ENCODE assay signal across 15 cellular contexts in the genomic region with DNA sequence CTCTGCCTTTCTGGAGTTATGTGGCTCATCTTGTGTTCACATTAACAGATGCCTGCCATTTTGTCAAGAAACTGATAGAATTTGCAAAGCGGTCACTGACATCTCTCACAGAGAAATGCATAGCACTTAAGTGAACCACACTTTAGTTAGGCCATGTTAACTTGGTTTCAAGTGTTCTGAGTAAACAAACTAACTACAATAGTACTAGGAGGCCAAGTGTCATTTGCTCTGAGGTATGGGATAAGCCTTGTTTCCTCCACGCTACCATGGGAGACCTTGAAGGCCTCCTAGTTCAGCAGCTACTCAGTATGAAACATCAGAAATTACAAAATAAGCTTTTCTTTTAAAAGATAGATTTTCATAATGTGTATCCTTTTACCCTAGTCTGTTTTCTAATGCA.
A peak's percentile ranks its signal among the peaks of the same experiment; 100 is the strongest.
DNase-seq lines count a peak whose midpoint lies in the region; FAIRE-seq and TF ChIP-seq lines count a peak whose summit lies in the region.
"Had no signal": no experiment of that assay in that cellular context is flagged by ENCODE, and none has a peak within 500 bp of the region (broad histone marks: within the 10 kb centered on the region; RNA-seq: fewer than 3 reads in every experiment).

No MANE protein-coding gene starts in this region.

- peak; percentile 68 for DNase-seq in DMS79 (lab: John Stamatoyannopoulos, UW)
- DNase-seq in NCI-H2029 treated with DMSO at 0.1 percent for 48 hours (lab: John Stamatoyannopoulos, UW): peak; percentile 15
- DNase-seq in H1 (ENCODE audit: low read depth in 1 of 2, low spot score in 2 of 2): no peak
- no peak for DNase-seq in neuronal stem cell (ENCODE audit: low spot score)
- DNase-seq in activated naive CD4-positive, alpha-beta T cell treated with anti-CD3 and anti-CD28 coated beads, Interleukin-2, amount 10 ng/mL, durations not matched to agents 7 days and 5 days: no peak
- no peak for DNase-seq in GDM1 (lab: John Stamatoyannopoulos, UW)
- no peak for DNase-seq in effector CD8-positive, alpha-beta T cell (lab: John Stamatoyannopoulos, UW)
- DNase-seq: ACHN; CD4-positive, CD25-positive, alpha-beta regulatory T cell; DND-41; GF-D8; IMR-90; KBM-7 had no signal

- H3K27ac ChIP-seq in H1 (ENCODE audit: low read depth, low read length): no peak overlapping the region
- no peak overlapping the region for H3K27ac ChIP-seq in neuronal stem cell (replicated peaks; ENCODE audit: low read length)
- H3K27ac ChIP-seq: BLaER1 treated with 17β-estradiol and CSF1 and Interleukin-3, amounts not matched to agents 10 nM and 100 nM had no signal

- H3K27ac Mint-ChIP-seq in activated naive CD4-positive, alpha-beta T cell treated with anti-CD3 and anti-CD28 coated beads, Interleukin-2, amount 10 ng/mL, durations not matched to agents 7 days and 5 days: no peak overlapping the region
- H3K27ac Mint-ChIP-seq: CD4-positive, CD25-positive, alpha-beta regulatory T cell had no signal

- no peaks in the 10 kb centered on the region for H3K27me3 Mint-ChIP-seq in activated naive CD4-positive, alpha-beta T cell treated with anti-CD3 and anti-CD28 coated beads, Interleukin-2, amount 10 ng/mL, durations not matched to agents 7 days and 5 days
- H3K27me3 Mint-ChIP-seq: CD4-positive, CD25-positive, alpha-beta regulatory T cell had no signal

- no peaks in the 10 kb centered on the region for H3K36me3 Mint-ChIP-seq in activated naive CD4-positive, alpha-beta T cell treated with anti-CD3 and anti-CD28 coated beads, Interleukin-2, amount 10 ng/mL, durations not matched to agents 7 days and 5 days
- H3K36me3 Mint-ChIP-seq: CD4-positive, CD25-positive, alpha-beta regulatory T cell had no signal

- H4K8ac ChIP-seq in H1 (ENCODE audit: extremely low read depth, insufficient read depth, low read length): no peak overlapping the region
- H4K8ac ChIP-seq in neuronal stem cell (ENCODE audit: low read depth, low read length): no peak overlapping the region

- H2AFZ ChIP-seq in H1 (ENCODE audit: low read length): peak overlapping the region; percentile 4; the same call in 1 of the 2 replicates
- H2AFZ ChIP-seq in neuronal stem cell (ENCODE audit: low read length): peak overlapping the region; percentile 62

- H2BK5ac ChIP-seq in H1 (ENCODE audit: low read depth, low read length): no peak overlapping the region
- no peak overlapping the region for H2BK5ac ChIP-seq in neuronal stem cell (ENCODE audit: low read length)

- H2BK15ac ChIP-seq in H1 (ENCODE audit: low read length): no peak overlapping the region
- H2BK15ac ChIP-seq in neuronal stem cell (ENCODE audit: low read length): no peak overlapping the region

- H2BK12ac ChIP-seq in H1 (ENCODE audit: low read depth, low read length) (no peak overlapping the region), neuronal stem cell (ENCODE audit: low read length) (no peak overlapping the region)

- no peak for TF ChIP-seq EP300 in H1 (IDR thresholded peaks at IDR 0.05; ENCODE audit: borderline replicate concordance in 1 of 2, low read depth in 2 of 2, low read length in 2 of 2)

- H3K4me3 ChIP-seq in H1 (ENCODE audit: extremely low read depth in 1 of 4, insufficient read depth in 2 of 4, low read depth in 3 of 4, low read length in 4 of 4) (no peak overlapping the region), neuronal stem cell (ENCODE audit: low read length in 2 of 2) (no peak overlapping the region)
- H3K4me3 ChIP-seq: BLaER1 treated with 17β-estradiol and CSF1 and Interleukin-3, amounts not matched to agents 10 nM and 100 nM had no signal

- no peak overlapping the region for H4K91ac ChIP-seq in H1 (replicated peaks; ENCODE audit: insufficient read length, low read length)
- H4K91ac ChIP-seq in neuronal stem cell (ENCODE audit: low read depth, low read length, poor library complexity): no peak overlapping the region

- CTCF ChIA-PET in H1 (lab: Charles Lee; ENCODE audit: partially characterized antibody): no interaction called here
- CTCF ChIA-PET in activated naive CD4-positive, alpha-beta T cell treated with anti-CD3 and anti-CD28 coated beads, Interleukin-2, amount 10 ng/mL, durations not matched to agents 7 days and 5 days (lab: Charles Lee): no interaction called here

- H3K9ac ChIP-seq in H1 (replicated peaks in 1 of 4; ENCODE audit: extremely low read depth in 1 of 4, low read depth in 3 of 4, low read length in 3 of 4) (no peak overlapping the region), neuronal stem cell (ENCODE audit: low read depth, low read length, poor library complexity) (no peak overlapping the region)
- H3K9ac ChIP-seq: BLaER1 treated with 17β-estradiol and CSF1 and Interleukin-3, amounts not matched to agents 10 nM and 100 nM had no signal

- H3K9me3 Mint-ChIP-seq in activated naive CD4-positive, alpha-beta T cell treated with anti-CD3 and anti-CD28 coated beads, Interleukin-2, amount 10 ng/mL, durations not matched to agents 7 days and 5 days: no peaks in the 10 kb centered on the region

- H2BK20ac ChIP-seq in H1 (ENCODE audit: low read length): no peak overlapping the region

- H3K9me3 ChIP-seq in H1 (ENCODE audit: insufficient read depth in 2 of 2, low read depth in 1 of 2, low read length in 1 of 2) (no peaks in the 10 kb centered on the region), neuronal stem cell (replicated peaks in 1 of 2; ENCODE audit: control insufficient read depth in 2 of 2, insufficient read depth in 1 of 2, low read depth in 1 of 2, low read length in 2 of 2) (no peaks in the 10 kb centered on the region)
- H3K9me3 ChIP-seq: BLaER1 treated with 17β-estradiol and CSF1 and Interleukin-3, amounts not matched to agents 10 nM and 100 nM had no signal

- no peak overlapping the region for H4K5ac ChIP-seq in H1 (ENCODE audit: insufficient read length, low read depth, low read length)

- no peaks in the 10 kb centered on the region for H4K20me1 ChIP-seq in H1 (replicated peaks in 1 of 2; ENCODE audit: control insufficient read depth in 1 of 2, insufficient read depth in 2 of 2, low read length in 2 of 2)
- H4K20me1 ChIP-seq: BLaER1 treated with 17β-estradiol and CSF1 and Interleukin-3, amounts not matched to agents 10 nM and 100 nM had no signal

- TF ChIP-seq POLR2A in H1 (IDR thresholded peaks at IDR 0.05; ENCODE audit: control extremely low read depth in 1 of 2, low read depth in 2 of 2, low read length in 2 of 2): no peak

- H3K4ac ChIP-seq in H1 (replicated peaks; ENCODE audit: insufficient read length, low read depth, low read length) (no peak overlapping the region), neuronal stem cell (ENCODE audit: low read length) (no peak overlapping the region)

- no peak overlapping the region for H3K18ac ChIP-seq in H1 (ENCODE audit: extremely low read depth, low read length)
- H3K18ac ChIP-seq in neuronal stem cell (ENCODE audit: low read length): no peak overlapping the region

- H3K36me3 ChIP-seq in H1 (ENCODE audit: control insufficient read depth in 2 of 4, insufficient read depth in 4 of 4, low read length in 3 of 4) (no peaks in the 10 kb centered on the region), neuronal stem cell (replicated peaks in 1 of 2; ENCODE audit: control insufficient read depth in 2 of 2, insufficient read depth in 2 of 2, low read length in 2 of 2) (no peaks in the 10 kb centered on the region)
- H3K36me3 ChIP-seq: BLaER1 treated with 17β-estradiol and CSF1 and Interleukin-3, amounts not matched to agents 10 nM and 100 nM had no signal

- WGBS in H1 (ENCODE audit: extremely low coverage in 1 of 2, insufficient coverage in 1 of 2, insufficient read length in 1 of 2, insufficient replicate concordance in 2 of 2, low coverage in 1 of 2, low lambda C conversion rate in 2 of 2, missing lambda C conversion rate in 1 of 2), 2 experiments: 75% methylated on average over 2 of the region's 2 CpGs; no CpG with 5 or more reads in 1 of the 2 experiments
- no CpG with 5 or more reads among the region's 2 CpGs for WGBS in neuronal stem cell (ENCODE audit: extremely low coverage in 2 of 2, insufficient read length in 2 of 2, insufficient replicate concordance in 1 of 2), 2 donors

- TF ChIP-seq CTCF in H1 (IDR thresholded peaks at IDR 0.05; ENCODE audit: control extremely low read depth in 1 of 3, insufficient read depth in 1 of 3, low read depth in 1 of 3, low read length in 3 of 3): no peak

- no peaks in the 10 kb centered on the region for H3K23me2 ChIP-seq in H1 (ENCODE audit: low read depth, low read length)

- H3K79me1 ChIP-seq in H1 (ENCODE audit: low read depth, low read length): no peaks in the 10 kb centered on the region
- H3K79me1 ChIP-seq in neuronal stem cell (ENCODE audit: low read depth, low read length): no peaks in the 10 kb centered on the region

- no peak for TF ChIP-seq RAD21 in H1 (IDR thresholded peaks at IDR 0.05 in 1 of 2, conservative IDR thresholded peaks at IDR 0.05 in 1 of 2; ENCODE audit: low read depth in 2 of 2, low read length in 2 of 2)

- no peak overlapping the region for H3K23ac ChIP-seq in H1 (ENCODE audit: insufficient read length)
- no peak overlapping the region for H3K23ac ChIP-seq in neuronal stem cell (ENCODE audit: low read depth, low read length, poor library complexity)

- H3K56ac ChIP-seq in H1 (replicated peaks; ENCODE audit: insufficient read length, low read depth, low read length): no peak overlapping the region

- FAIRE-seq in H1 (lab: Jason Lieb, UNC): no peak
- FAIRE-seq: GM19239 had no signal

- H3K4me1 Mint-ChIP-seq in activated naive CD4-positive, alpha-beta T cell treated with anti-CD3 and anti-CD28 coated beads, Interleukin-2, amount 10 ng/mL, durations not matched to agents 7 days and 5 days: no peaks in the 10 kb centered on the region
- H3K4me1 Mint-ChIP-seq: CD4-positive, CD25-positive, alpha-beta regulatory T cell had no signal

- no peak overlapping the region for H3K4me3 Mint-ChIP-seq in activated naive CD4-positive, alpha-beta T cell treated with anti-CD3 and anti-CD28 coated beads, Interleukin-2, amount 10 ng/mL, durations not matched to agents 7 days and 5 days
- H3K4me3 Mint-ChIP-seq: CD4-positive, CD25-positive, alpha-beta regulatory T cell had no signal

- no peaks in the 10 kb centered on the region for H3K4me1 ChIP-seq in H1 (replicated peaks in 1 of 4; ENCODE audit: control insufficient read depth in 3 of 4, insufficient read depth in 4 of 4, low read length in 3 of 4)
- peaks cover 0 to 2% of the 10 kb centered on the region in 2 donors for H3K4me1 ChIP-seq in neuronal stem cell (ENCODE audit: control insufficient read depth in 2 of 2, insufficient read depth in 1 of 2, low read depth in 1 of 2, low read length in 2 of 2)

- POLR2A ChIA-PET in H1 (lab: Charles Lee; ENCODE audit: partially characterized antibody): no interaction called here

- H3K79me2 ChIP-seq in H1 (ENCODE audit: control insufficient read depth in 1 of 2, insufficient read depth in 2 of 2, low read length in 2 of 2): no peaks in the 10 kb centered on the region

- H2AK5ac ChIP-seq in H1 (ENCODE audit: low read depth, low read length): no peak overlapping the region
- H2AK5ac ChIP-seq in neuronal stem cell (ENCODE audit: low read depth, low read length): no peak overlapping the region

- H2BK120ac ChIP-seq in H1 (replicated peaks; ENCODE audit: low read depth, low read length) (no peak overlapping the region), neuronal stem cell (ENCODE audit: low read depth, low read length) (no peak overlapping the region)

- H3K14ac ChIP-seq in H1 (ENCODE audit: insufficient read length) (no peak overlapping the region), neuronal stem cell (ENCODE audit: low read length) (no peak overlapping the region)

- H3K27me3 ChIP-seq in H1 (replicated peaks in 1 of 4; ENCODE audit: control insufficient read depth in 3 of 4, extremely low read depth in 1 of 4, insufficient read depth in 3 of 4, low read length in 3 of 4) (no peaks in the 10 kb centered on the region), neuronal stem cell (ENCODE audit: control insufficient read depth in 3 of 3, insufficient read depth in 3 of 3, low read depth in 1 of 3, low read length in 3 of 3) (no peaks in the 10 kb centered on the region)
- H3K27me3 ChIP-seq: BLaER1 treated with 17β-estradiol and CSF1 and Interleukin-3, amounts not matched to agents 10 nM and 100 nM had no signal

- no peak overlapping the region for H3K4me2 ChIP-seq in H1 (ENCODE audit: insufficient read depth in 1 of 2, low read depth in 2 of 2, low read length in 2 of 2)
- H3K4me2 ChIP-seq in neuronal stem cell (ENCODE audit: insufficient read depth, low read length, poor library complexity, severe bottlenecking): no peak overlapping the region
- H3K4me2 ChIP-seq: BLaER1 treated with 17β-estradiol and CSF1 and Interleukin-3, amounts not matched to agents 10 nM and 100 nM had no signal

Comparison
In these comparisons a context has a peak if more than half of its experiments do, and no peak if none do; other contexts are left out.
1. DNase-seq: peak in DMS79 (single experiment) and NCI-H2029 treated with DMSO at 0.1 percent for 48 hours (single experiment); none in H1 (0 of 2), neuronal stem cell (single experiment), activated naive CD4-positive, alpha-beta T cell treated with anti-CD3 and anti-CD28 coated beads, Interleukin-2, amount 10 ng/mL, durations not matched to agents 7 days and 5 days (single experiment), GDM1 (single experiment) and effector CD8-positive, alpha-beta T cell (single experiment).